ENCODE assay signal across 1 cellular context in the genomic region with DNA sequence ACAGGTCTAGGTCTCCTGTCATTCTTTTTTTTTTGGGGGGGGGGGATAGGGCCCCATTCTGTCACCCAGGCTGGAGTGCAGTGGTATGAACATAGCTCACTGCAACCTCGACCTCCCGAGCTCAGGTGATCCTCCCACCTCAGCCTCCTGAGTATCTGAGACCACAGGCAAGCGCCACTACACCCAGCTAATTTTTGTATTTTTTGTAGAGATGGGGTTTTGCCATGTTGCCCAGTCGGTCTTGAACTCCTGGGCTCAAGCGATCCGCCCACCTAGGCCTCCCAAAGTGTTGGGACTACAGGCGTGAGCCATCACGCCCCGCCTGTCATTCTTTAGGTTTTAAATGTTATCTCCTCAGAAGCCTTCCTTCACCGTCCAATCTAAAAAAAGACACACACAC.
TF ChIP-seq lines count a peak whose summit lies in the region.

No MANE protein-coding gene starts in this region.

TF ChIP-seq in A549, 52 proteins besides CTCF, POLR2A, EP300 and RAD21 (continued from another document):
- TF ChIP-seq CEBPB (IDR thresholded peaks at IDR 0.05) (no peak), CHD2 (IDR thresholded peaks at IDR 0.05; ENCODE audit: low read length, partially characterized antibody) (no peak), RARB (CRISPR knock-in tag; IDR thresholded peaks at IDR 0.05) (no peak), SMC3 (IDR thresholded peaks at IDR 0.05) (no peak), EHMT2 (IDR thresholded peaks at IDR 0.05; ENCODE audit: low read depth) (no peak), ZC3H11A (IDR thresholded peaks at IDR 0.05) (no peak), BHLHE40 (IDR thresholded peaks at IDR 0.05; ENCODE audit: low read depth, low read length) (no peak), FOSL2 (IDR thresholded peaks at IDR 0.05) (no peak), FOSL2 (CRISPR knock-in tag; IDR thresholded peaks at IDR 0.05) (no peak)
- TF ChIP-seq, protein P1, sequence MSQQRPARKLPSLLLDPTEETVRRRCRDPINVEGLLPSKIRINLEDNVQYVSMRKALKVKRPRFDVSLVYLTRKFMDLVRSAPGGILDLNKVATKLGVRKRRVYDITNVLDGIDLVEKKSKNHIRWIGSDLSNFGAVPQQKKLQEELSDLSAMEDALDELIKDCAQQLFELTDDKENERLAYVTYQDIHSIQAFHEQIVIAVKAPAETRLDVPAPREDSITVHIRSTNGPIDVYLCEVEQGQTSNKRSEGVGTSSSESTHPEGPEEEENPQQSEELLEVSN (IDR thresholded peaks at IDR 0.05; ENCODE audit: borderline replicate concordance, low read depth): no peak
TF ChIP-seq in A549: peak in this region for 0.
